Comparison of ENCODE assay signal across 20 cellular contexts in genomic region chr7:19094971-19095370, GRCh38. TPM values are rescaled to one million over a fixed set of nuclear protein-coding genes. Genes with fewer than 3 reads are reported as not detected.
DNase-seq lines count a peak whose midpoint lies in the region; ATAC-seq, FAIRE-seq and TF ChIP-seq lines count a peak whose summit lies in the region.
"Had no signal": no experiment of that assay in that cellular context is flagged by ENCODE, and none has a peak within 500 bp of the region (broad histone marks: within the 10 kb centered on the region; RNA-seq: fewer than 3 reads in every experiment).

No MANE protein-coding gene starts in this region.

- no peak overlapping the region for H3K14ac ChIP-seq in H1 (ENCODE audit: insufficient read length)

- no peaks in the 10 kb centered on the region for H3K79me1 ChIP-seq in H1 (ENCODE audit: low read depth, low read length)

- no peak overlapping the region for H3K23ac ChIP-seq in H1 (ENCODE audit: insufficient read length)

- H2AFZ ChIP-seq in GM23338 (0 out of 2 replicates have a peak overlapping the region, but pooled peaks have one; percentile 14), H1 (ENCODE audit: low read length) (peak overlapping the region; percentile 12; the same call in 1 of the 2 replicates)

- no peak overlapping the region for H2BK20ac ChIP-seq in H1 (ENCODE audit: low read length)

- no peak overlapping the region for H2BK12ac ChIP-seq in H1 (ENCODE audit: low read depth, low read length)

- CTCF ChIA-PET in H1 (lab: Charles Lee; ENCODE audit: partially characterized antibody), result interaction anchor here (1.0 to 1.2 kb wide), 2 partner anchors 14 to 348 kb away, joined by 3 read pairs; no protein-coding TSS in a partner anchor

- WGBS in H1 (ENCODE audit: extremely low coverage in 1 of 2, insufficient coverage in 1 of 2, insufficient read length in 1 of 2, insufficient replicate concordance in 2 of 2, low coverage in 1 of 2, low lambda C conversion rate in 2 of 2, missing lambda C conversion rate in 1 of 2), 2 experiments, result 68% methylated on average over 3 of the region's 3 CpGs; no CpG with 5 or more reads in 1 of the 2 experiments

- H3K27ac ChIP-seq in GM23338 (ENCODE audit: low read depth) (no peak overlapping the region), H1 (ENCODE audit: low read depth, low read length) (no peak overlapping the region)
- H3K27ac ChIP-seq: BLaER1 had no signal

- H3K27me3 Mint-ChIP-seq in GM23338 (ENCODE audit: insufficient read depth, low read depth, poor library complexity), result no peaks in the 10 kb centered on the region
- H3K27me3 Mint-ChIP-seq in stimulated activated naive B cell treated with anti-CD40 and anti-IgM and Interleukin-4, amounts not matched to agents 10 μg/mL and 1 μg/mL and 100 μg/mL, for 72 hours, result peaks cover 14 to 19% of the 10 kb centered on the region in 2 donors

- TF ChIP-seq EP300 in H1 (IDR thresholded peaks at IDR 0.05; ENCODE audit: borderline replicate concordance in 1 of 2, low read depth in 2 of 2, low read length in 2 of 2), result no peak

- H2AK5ac ChIP-seq in H1 (ENCODE audit: low read depth, low read length), result no peak overlapping the region

- H3K27me3 ChIP-seq in GM23338 (ENCODE audit: insufficient read depth) (no peaks in the 10 kb centered on the region), H1 (replicated peaks in 1 of 4; ENCODE audit: control insufficient read depth in 3 of 4, extremely low read depth in 1 of 4, insufficient read depth in 3 of 4, low read length in 3 of 4) (no peaks in the 10 kb centered on the region)
- H3K27me3 ChIP-seq: BLaER1 had no signal

- no peak overlapping the region for H3K4ac ChIP-seq in H1 (replicated peaks; ENCODE audit: insufficient read length, low read depth, low read length)

- no peak for TF ChIP-seq RAD21 in H1 (IDR thresholded peaks at IDR 0.05 in 1 of 2, conservative IDR thresholded peaks at IDR 0.05 in 1 of 2; ENCODE audit: low read depth in 2 of 2, low read length in 2 of 2)

- no peak for TF ChIP-seq POLR2A in H1 (IDR thresholded peaks at IDR 0.05; ENCODE audit: control extremely low read depth in 1 of 2, low read depth in 2 of 2, low read length in 2 of 2)

- H3K9ac ChIP-seq in H1 (replicated peaks in 1 of 4; ENCODE audit: extremely low read depth in 1 of 4, low read depth in 3 of 4, low read length in 3 of 4), result no peak overlapping the region
- H3K9ac ChIP-seq: BLaER1 had no signal

- H3K36me3 Mint-ChIP-seq in GM23338 (ENCODE audit: low read depth), result no peaks in the 10 kb centered on the region
- no peaks in the 10 kb centered on the region for H3K36me3 Mint-ChIP-seq in stimulated activated naive B cell treated with anti-CD40 and anti-IgM and Interleukin-4, amounts not matched to agents 10 μg/mL and 1 μg/mL and 100 μg/mL, for 72 hours
- H3K36me3 Mint-ChIP-seq: CD8-positive, alpha-beta T cell had no signal

- H3K4me3 ChIP-seq in GM23338, result no peak overlapping the region
- H3K4me3 ChIP-seq in H1 (ENCODE audit: extremely low read depth in 1 of 4, insufficient read depth in 2 of 4, low read depth in 3 of 4, low read length in 4 of 4), result no peak overlapping the region
- H3K4me3 ChIP-seq: BLaER1, K562 had no signal

- H3K79me2 ChIP-seq in GM23338 (replicated peaks; ENCODE audit: insufficient read depth) (no peaks in the 10 kb centered on the region), H1 (ENCODE audit: control insufficient read depth in 1 of 2, insufficient read depth in 2 of 2, low read length in 2 of 2) (no peaks in the 10 kb centered on the region)

- H2BK15ac ChIP-seq in H1 (ENCODE audit: low read length), result no peak overlapping the region

- H3K9me2 ChIP-seq in GM23338 (ENCODE audit: insufficient read depth), result no peaks in the 10 kb centered on the region

- H3K4me1 Mint-ChIP-seq in GM23338, result peaks cover 32% of the 10 kb centered on the region
- H3K4me1 Mint-ChIP-seq in stimulated activated naive B cell treated with anti-CD40 and anti-IgM and Interleukin-4, amounts not matched to agents 10 μg/mL and 1 μg/mL and 100 μg/mL, for 72 hours, result no peaks in the 10 kb centered on the region

- no peak overlapping the region for H4K91ac ChIP-seq in H1 (replicated peaks; ENCODE audit: insufficient read length, low read length)

- no peak overlapping the region for H2BK120ac ChIP-seq in H1 (replicated peaks; ENCODE audit: low read depth, low read length)

- H3K18ac ChIP-seq in H1 (ENCODE audit: extremely low read depth, low read length), result no peak overlapping the region

- FAIRE-seq in H1 (lab: Jason Lieb, UNC) (no peak), urothelium cell line (lab: Jason Lieb, UNC) (peak; percentile 44)
- FAIRE-seq: HTR-8/SVneo, K562 had no signal

- H3K23me2 ChIP-seq in H1 (ENCODE audit: low read depth, low read length), result no peaks in the 10 kb centered on the region; the same call in 1 of the 2 replicates

- H3K4me2 ChIP-seq in GM23338, result peak overlapping the region; percentile 53
- no peak overlapping the region for H3K4me2 ChIP-seq in H1 (ENCODE audit: insufficient read depth in 1 of 2, low read depth in 2 of 2, low read length in 2 of 2)
- H3K4me2 ChIP-seq: BLaER1 had no signal

- DNase-seq in COLO829 (ENCODE audit: low spot score), result peak; percentile 66
- no peak for DNase-seq in GM23338 (ENCODE audit: low spot score)
- no peak for DNase-seq in H1 (ENCODE audit: low read depth in 1 of 2, low spot score in 2 of 2)
- DNase-seq in urothelium cell line (ENCODE audit: low spot score), result no peak
- no peak for DNase-seq in stimulated activated naive B cell treated with anti-CD40 and anti-IgM and Interleukin-4, amounts not matched to agents 10 μg/mL and 1 μg/mL and 100 μg/mL, for 72 hours
- DNase-seq in DMS79 (lab: John Stamatoyannopoulos, UW), result no peak
- no peak for DNase-seq in central memory CD4-positive, alpha-beta T cell
- DNase-seq: 8988T; CD8-positive, alpha-beta T cell; COR-L47; DMS 273 treated with DMSO at 0.1 percent for 48 hours; DMS53; GDM1; HCEC 1CT; IMR-90 had no signal

- H3K9me3 ChIP-seq in H1 (ENCODE audit: insufficient read depth in 2 of 2, low read depth in 1 of 2, low read length in 1 of 2), result no peaks in the 10 kb centered on the region; a peak in 1 of 4 replicates
- H3K9me3 ChIP-seq: BLaER1 had no signal

- no peak overlapping the region for H3K56ac ChIP-seq in H1 (replicated peaks; ENCODE audit: insufficient read length, low read depth, low read length)

- H3K36me3 ChIP-seq in GM23338 (ENCODE audit: insufficient read depth), result no peaks in the 10 kb centered on the region
- no peaks in the 10 kb centered on the region for H3K36me3 ChIP-seq in H1 (ENCODE audit: control insufficient read depth in 2 of 4, insufficient read depth in 4 of 4, low read length in 3 of 4)
- H3K36me3 ChIP-seq: BLaER1 had no signal

- no peak overlapping the region for H3K27ac Mint-ChIP-seq in GM23338
- H3K27ac Mint-ChIP-seq in stimulated activated naive B cell treated with anti-CD40 and anti-IgM and Interleukin-4, amounts not matched to agents 10 μg/mL and 1 μg/mL and 100 μg/mL, for 72 hours, result no peak overlapping the region
- H3K27ac Mint-ChIP-seq: CD8-positive, alpha-beta T cell had no signal

- no peak for ATAC-seq in GM23338
- ATAC-seq in stimulated activated naive B cell treated with anti-CD40 and anti-IgM and Interleukin-4, amounts not matched to agents 10 μg/mL and 1 μg/mL and 100 μg/mL, for 72 hours (replicated peaks), result no peak
- ATAC-seq: CD8-positive, alpha-beta T cell; K562 had no signal

- H3K4me3 Mint-ChIP-seq in GM23338, result no peak overlapping the region; the same call in 2 of the 3 replicates
- no peak overlapping the region for H3K4me3 Mint-ChIP-seq in stimulated activated naive B cell treated with anti-CD40 and anti-IgM and Interleukin-4, amounts not matched to agents 10 μg/mL and 1 μg/mL and 100 μg/mL, for 72 hours
- H3K4me3 Mint-ChIP-seq: CD8-positive, alpha-beta T cell had no signal

- no peak overlapping the region for H4K8ac ChIP-seq in H1 (ENCODE audit: extremely low read depth, insufficient read depth, low read length)

- H3F3A ChIP-seq in GM23338 (replicated peaks; ENCODE audit: low read depth), result no peaks in the 10 kb centered on the region

- peaks cover 35% of the 10 kb centered on the region for H3K4me1 ChIP-seq in GM23338 (ENCODE audit: insufficient read depth)
- H3K4me1 ChIP-seq in H1 (replicated peaks in 1 of 4; ENCODE audit: control insufficient read depth in 3 of 4, insufficient read depth in 4 of 4, low read length in 3 of 4), result peaks cover 0 to 6% (median 5%) of the 10 kb centered on the region in 4 experiments; a peak in 3 of 7 replicates
- H3K4me1 ChIP-seq: BLaER1 had no signal

- TF ChIP-seq CTCF in GM23338 (conservative IDR thresholded peaks at IDR 0.05; ENCODE audit: low read depth in 2 of 2), result no peak
- TF ChIP-seq CTCF in H1 (IDR thresholded peaks at IDR 0.05; ENCODE audit: control extremely low read depth in 1 of 3, insufficient read depth in 1 of 3, low read depth in 1 of 3, low read length in 3 of 3), result no peak

- H3K9me3 Mint-ChIP-seq in GM23338, result no peaks in the 10 kb centered on the region
- H3K9me3 Mint-ChIP-seq in stimulated activated naive B cell treated with anti-CD40 and anti-IgM and Interleukin-4, amounts not matched to agents 10 μg/mL and 1 μg/mL and 100 μg/mL, for 72 hours, result no peaks in the 10 kb centered on the region
- H3K9me3 Mint-ChIP-seq: CD8-positive, alpha-beta T cell had no signal

- POLR2A ChIA-PET in H1 (lab: Charles Lee; ENCODE audit: partially characterized antibody), result no interaction called here

- no peak overlapping the region for H4K5ac ChIP-seq in H1 (ENCODE audit: insufficient read length, low read depth, low read length)

- no peak overlapping the region for H2BK5ac ChIP-seq in H1 (ENCODE audit: low read depth, low read length)

- H4K20me1 ChIP-seq in GM23338 (replicated peaks; ENCODE audit: insufficient read depth) (no peaks in the 10 kb centered on the region), H1 (replicated peaks in 1 of 2; ENCODE audit: control insufficient read depth in 1 of 2, insufficient read depth in 2 of 2, low read length in 2 of 2) (no peaks in the 10 kb centered on the region)
- H4K20me1 ChIP-seq: BLaER1 had no signal

RNA-seq across cellular contexts. Expression of gene TWIST1, which starts 22.5 kb away (rescaled TPM):
- 0.12 and 0.24 TPM in 2 replicates for total RNA-seq in GM23338 (2014; rRNA removed; shearing (Covaris generic))
- polyA plus RNA-seq in GM23338 (2016; fragmentation: Nextera tagmentation; extraction: Ambion mirVana), result 0.24 and 0.35 TPM in 2 replicates
- 0.31 and 0.52 TPM in 2 replicates for total RNA-seq in H1 (2021; fragmentation: NEBNext Ultra II Directional; extraction: Animal tissue kit (Norgen Biotek cat#: 25700))
- 0.29 and 0.75 TPM in 2 replicates for polyA plus RNA-seq in H1 (2011; rRNA removed)
- polyA plus RNA-seq in H1 (2011; cell fraction: cytosol; rRNA removed), result 0.53 TPM
- polyA plus RNA-seq in H1 (2011; cell fraction: nucleus; rRNA removed), result 0.41 TPM
- 0.24 to 0.75 TPM (median 0.48 TPM) in 3 of 4 replicates, not detected in the other for polyA plus RNA-seq in H1 (2012, experiment 1 of 2)
- polyA plus RNA-seq in H1 (2012, experiment 2 of 2), result 0.20 TPM
- polyA plus RNA-seq in H1 (2013, experiment 1 of 2), result 0.75 TPM
- polyA plus RNA-seq in H1 (2013, experiment 2 of 2), result 0.77 TPM
- polyA minus RNA-seq in H1 (2011; rRNA and poly(A)+ RNA removed), result not detected in 2 replicates
- not detected for polyA minus RNA-seq in H1 (2011; cell fraction: cytosol; rRNA and poly(A)+ RNA removed)
- 0.90 TPM for polyA minus RNA-seq in H1 (2011; cell fraction: nucleus; rRNA and poly(A)+ RNA removed)
- total RNA-seq: CD8-positive, alpha-beta T cell had no signal

RNA-seq across cellular contexts. Expression of gene FERD3L, which starts 50.2 kb away (rescaled TPM):
- total RNA-seq in GM23338 (2014; rRNA removed; shearing (Covaris generic)), result not detected in 2 replicates
- not detected in 2 replicates for polyA plus RNA-seq in GM23338 (2016; fragmentation: Nextera tagmentation; extraction: Ambion mirVana)
- not detected in 2 replicates for total RNA-seq in H1 (2021; fragmentation: NEBNext Ultra II Directional; extraction: Animal tissue kit (Norgen Biotek cat#: 25700))
- polyA plus RNA-seq in H1 (2011; rRNA removed), result not detected in 2 replicates
- polyA plus RNA-seq in H1 (2011; cell fraction: cytosol; rRNA removed), result not detected
- polyA plus RNA-seq in H1 (2011; cell fraction: nucleus; rRNA removed), result not detected
- not detected in 4 replicates for polyA plus RNA-seq in H1 (2012, experiment 1 of 2)
- not detected for polyA plus RNA-seq in H1 (2012, experiment 2 of 2)
- not detected for polyA plus RNA-seq in H1 (2013, experiment 1 of 2)
- not detected for polyA plus RNA-seq in H1 (2013, experiment 2 of 2)
- polyA minus RNA-seq in H1 (2011; rRNA and poly(A)+ RNA removed), result not detected in 2 replicates
- polyA minus RNA-seq in H1 (2011; cell fraction: cytosol; rRNA and poly(A)+ RNA removed), result not detected
- not detected for polyA minus RNA-seq in H1 (2011; cell fraction: nucleus; rRNA and poly(A)+ RNA removed)
- total RNA-seq: A673; CD8-positive, alpha-beta T cell; IMR-90; K562 had no signal
- polyA plus RNA-seq: AG04450, IMR-90, K562 had no signal
